In genomic region chr3:194682651-194683310, GRCh38 we compare ENCODE assay signal across 8 cellular contexts. TPM values are rescaled to one million over a fixed set of nuclear protein-coding genes. Genes with fewer than 3 reads are reported as not detected.
A peak's percentile ranks its signal among the peaks of the same experiment; 100 is the strongest.
DNase-seq lines count a peak whose midpoint lies in the region; ATAC-seq and TF ChIP-seq lines count a peak whose summit lies in the region.

No MANE protein-coding gene starts in this region.

- no peaks in the 10 kb centered on the region for H3K36me3 Mint-ChIP-seq in T-cell

- H3K27ac ChIP-seq in ascending aorta: peak overlapping the region; percentile 4 to 31
- H3K27ac ChIP-seq in right atrium auricular region: peak overlapping the region; percentile 15 to 50
- peak overlapping the region; percentile 21 to 69 (median 62) for H3K27ac ChIP-seq in sigmoid colon

- H3K4me3 ChIP-seq in ascending aorta: no peak overlapping the region
- H3K4me3 ChIP-seq in right atrium auricular region: no peak overlapping the region
- H3K4me3 ChIP-seq in sigmoid colon: no peak overlapping the region

- no peak overlapping the region for H3K27ac Mint-ChIP-seq in T-cell

- ATAC-seq in HG02623 (IDR thresholded peaks at IDR 0.05; ENCODE audit: unreplicated experiment): peak; percentile 38
- peak; percentile 49 to 76 (median 56) for ATAC-seq in T-cell (replicated peaks in 1 of 4)
- ATAC-seq in HG03039 (IDR thresholded peaks at IDR 0.05; ENCODE audit: unreplicated experiment): no peak

- H3K4me1 Mint-ChIP-seq in T-cell: peaks cover 34 to 41% (median 34%) of the 10 kb centered on the region in 3 donors

- TF ChIP-seq CTCF in ascending aorta (IDR thresholded peaks at IDR 0.05) (peak; percentile 78 to 89 (median 87)), right atrium auricular region (IDR thresholded peaks at IDR 0.05) (peak; percentile 86 to 94), sigmoid colon (IDR thresholded peaks at IDR 0.05) (peak; percentile 75 to 95 (median 82))

- POLR2A ChIA-PET in T-cell (lab: Charles Lee): interaction anchor here (0.5 to 0.7 kb wide), 3 partner anchors 11 to 793 kb away, joined by 3 to 7 read pairs (median 5); partner anchors contain the start of gene LSG1 (in 1 of the 2)

- TF ChIP-seq POLR2A in sigmoid colon (IDR thresholded peaks at IDR 0.05): no peak

- H3K36me3 ChIP-seq in ascending aorta (no peaks in the 10 kb centered on the region), right atrium auricular region (no peaks in the 10 kb centered on the region), sigmoid colon (no peaks in the 10 kb centered on the region)

- no peaks in the 10 kb centered on the region for H3K9me3 ChIP-seq in ascending aorta
- no peaks in the 10 kb centered on the region for H3K9me3 ChIP-seq in right atrium auricular region
- no peaks in the 10 kb centered on the region for H3K9me3 ChIP-seq in sigmoid colon

- DNase-seq in GDM1 (lab: John Stamatoyannopoulos, UW): peak; percentile 78
- peak; percentile 52 for DNase-seq in NCI-H187 treated with DMSO at 0.1 percent for 48 hours (lab: John Stamatoyannopoulos, UW)
- DNase-seq in T-cell: peak in 33 of 34 experiments; percentile 26 to 76 (median 52)
- DNase-seq in ascending aorta (ENCODE audit: low spot score in 2 of 2): peak; percentile 37 to 85
- peak; percentile 76 for DNase-seq in right atrium auricular region (ENCODE audit: low spot score)
- DNase-seq in sigmoid colon: peak; percentile 83

- TF ChIP-seq EP300 in sigmoid colon (IDR thresholded peaks at IDR 0.05): no peak

- intact Hi-C loops in ascending aorta (cut with DNase I) (loop anchor here (1.0 kb wide), 1 partner anchor 424 kb away; no protein-coding TSS in a partner anchor), sigmoid colon (cut with DNase I) (loop anchor here (1.0 to 10.0 kb wide), 3 partner anchors 302 to 760 kb away; partner anchors contain the start of gene ACAP2)

- no peak overlapping the region for H3K4me3 Mint-ChIP-seq in T-cell

- no peaks in the 10 kb centered on the region for H3K9me3 Mint-ChIP-seq in T-cell

- CTCF ChIA-PET in T-cell (lab: Charles Lee): interaction anchor here (0.5 to 3.4 kb wide), 28 partner anchors 10 to 639 kb away, joined by 3 to 46 read pairs (median 4); partner anchors contain the start of genes LSG1 (in 1 of the 2) and XXYLT1 (in 1 of the 2)

- H3K27me3 Mint-ChIP-seq in T-cell: peaks cover 9 to 10% of the 10 kb centered on the region in 2 donors

- peaks cover 9 to 12% of the 10 kb centered on the region in 2 donors for H3K4me1 ChIP-seq in ascending aorta
- peaks cover 0 to 26% of the 10 kb centered on the region in 2 donors for H3K4me1 ChIP-seq in right atrium auricular region
- H3K4me1 ChIP-seq in sigmoid colon: peaks cover 0 to 31% (median 25%) of the 10 kb centered on the region in 4 donors

- H3K27me3 ChIP-seq in ascending aorta (no peaks in the 10 kb centered on the region), right atrium auricular region (no peaks in the 10 kb centered on the region), sigmoid colon (no peaks in the 10 kb centered on the region)

- WGBS in sigmoid colon, 2 donors: 33 to 43% methylated on average over 15 of the region's 15 CpGs

RNA-seq across cellular contexts. Expression of gene FAM43A, which starts 2.9 kb away (rescaled TPM):
- total RNA-seq in T-cell: 10 to 100 TPM in 2 of 5 donors, 1 to 10 TPM in 3; 2.2 to 14.2 (median 8.1) TPM
- 53.9 TPM for total RNA-seq in ascending aorta
- 10 to 100 TPM; 10.9 to 12.5 TPM for total RNA-seq in right atrium auricular region
- 10 to 100 TPM; 11.1 to 17.8 (median 12.7) TPM for total RNA-seq in sigmoid colon
- polyA plus RNA-seq in sigmoid colon: 10 to 100 TPM; 10.2 to 62.8 (median 35.8) TPM

RNA-seq across cellular contexts. Expression of gene LSG1, which starts 10.8 kb away (rescaled TPM):
- total RNA-seq in T-cell (10 to 100 TPM; 40.0 to 83.5 (median 49.5) TPM), ascending aorta (9.4 TPM), right atrium auricular region (10 to 100 TPM; 15.1 to 20.5 TPM), sigmoid colon (10 to 100 TPM; 21.0 to 32.4 (median 27.2) TPM)
- polyA plus RNA-seq in sigmoid colon: 10 to 100 TPM in 1 of 3 donors, 1 to 10 TPM in 2; 6.0 to 20.4 (median 9.6) TPM

RNA-seq across cellular contexts. Expression of gene TMEM44, which starts 49.6 kb away (rescaled TPM):
- total RNA-seq in T-cell (1 to 10 TPM; 1.6 to 3.3 (median 2.3) TPM), ascending aorta (2.6 TPM), right atrium auricular region (1 to 10 TPM; 5.9 to 6.4 TPM), sigmoid colon (10 to 100 TPM in 1 of 4 donors, 1 to 10 TPM in 3; 2.0 to 11.9 (median 5.2) TPM)
- 10 to 100 TPM; 24.0 to 25.8 (median 25.7) TPM for polyA plus RNA-seq in sigmoid colon
